In genomic region chr2:643334-643733, GRCh38 we compare ENCODE assay signal across 19 cellular contexts.
"Had no signal": no experiment of that assay in that cellular context is flagged by ENCODE, and none has a peak within 500 bp of the region (broad histone marks: within the 10 kb centered on the region; RNA-seq: fewer than 3 reads in every experiment).

No MANE protein-coding gene starts in this region.

- H3K4me1 ChIP-seq: ascending aorta, SJSA1, suprapubic skin, upper lobe of left lung had no signal

- ATAC-seq: esophagus mucosa, natural killer cell had no signal

- H3K36me3 ChIP-seq: ascending aorta, neutrophil, SJSA1, suprapubic skin, upper lobe of left lung had no signal

- H3K9me3 Mint-ChIP-seq: activated naive CD4-positive, alpha-beta T cell treated with anti-CD3 and anti-CD28 coated beads, Interleukin-2, amount 50 U/mL, for 24 hours; central memory CD8-positive, alpha-beta T cell; immature natural killer cell; natural killer cell had no signal

- H3K4me3 ChIP-seq: ascending aorta, SJSA1, suprapubic skin, upper lobe of left lung had no signal

- H3K27ac Mint-ChIP-seq: activated naive CD4-positive, alpha-beta T cell treated with anti-CD3 and anti-CD28 coated beads, Interleukin-2, amount 50 U/mL, for 24 hours; immature natural killer cell; natural killer cell had no signal

- H3K36me3 Mint-ChIP-seq: activated naive CD4-positive, alpha-beta T cell treated with anti-CD3 and anti-CD28 coated beads, Interleukin-2, amount 50 U/mL, for 24 hours; immature natural killer cell; natural killer cell had no signal

- H3K27me3 ChIP-seq: ascending aorta, upper lobe of left lung had no signal

- H3K27ac ChIP-seq: ascending aorta, neutrophil, SJSA1, suprapubic skin, upper lobe of left lung, VCaP had no signal

- H3K4me3 Mint-ChIP-seq: activated naive CD4-positive, alpha-beta T cell treated with anti-CD3 and anti-CD28 coated beads, Interleukin-2, amount 50 U/mL, for 24 hours; central memory CD8-positive, alpha-beta T cell; immature natural killer cell; natural killer cell had no signal

- H3K9me3 ChIP-seq: ascending aorta, neutrophil, SJSA1, suprapubic skin, upper lobe of left lung had no signal

- DNase-seq: activated CD4-positive, alpha-beta T cell treated with anti-CD3 and anti-CD28 coated beads, Interleukin-2, amount 50 U/mL, for 1 hour; activated CD4-positive, CD25-positive, alpha-beta regulatory T cell treated with anti-CD3 and anti-CD28 coated beads, Interleukin-2, amount 50 U/mL, for 72 hours; activated T-cell treated with anti-CD3 and anti-CD28 coated beads, Interleukin-2, amount 50 U/mL, for 1 hour; cortex of kidney; effector CD4-positive, alpha-beta T cell; immature natural killer cell; natural killer cell; stimulated activated naive CD4-positive, alpha-beta T cell; SW 1271; T-helper 2 cell; upper lobe of left lung had no signal

- H3K4me1 Mint-ChIP-seq: activated naive CD4-positive, alpha-beta T cell treated with anti-CD3 and anti-CD28 coated beads, Interleukin-2, amount 50 U/mL, for 24 hours; central memory CD8-positive, alpha-beta T cell; immature natural killer cell; natural killer cell had no signal
